ENCODE assay signal across 14 cellular contexts in the genomic region with DNA sequence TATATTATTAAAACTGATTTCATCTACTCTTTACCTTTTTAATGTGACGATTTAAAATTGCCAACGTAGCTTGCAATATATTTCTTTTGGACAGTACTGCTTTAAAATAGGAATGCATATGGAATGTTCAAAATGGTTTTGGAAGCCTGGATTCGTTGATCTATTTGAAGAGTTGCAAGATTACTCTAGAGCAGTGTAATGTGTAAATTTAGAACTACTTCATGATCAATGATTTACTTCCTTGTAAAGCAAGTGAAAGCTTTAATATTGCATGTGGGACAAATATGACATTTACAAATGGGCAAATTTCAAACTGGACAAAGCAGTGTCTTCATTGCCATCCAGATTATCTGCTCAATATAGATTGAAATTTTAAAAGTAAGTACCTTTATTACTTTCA.
"Had no signal": no experiment of that assay in that cellular context is flagged by ENCODE, and none has a peak within 500 bp of the region (broad histone marks: within the 10 kb centered on the region; RNA-seq: fewer than 3 reads in every experiment).

No MANE protein-coding gene starts in this region.

- H3K9me3 ChIP-seq: left ventricle myocardium inferior, thyroid gland, uterus had no signal

- H3K27me3 ChIP-seq: foreskin keratinocyte, thyroid gland, uterus had no signal

- ATAC-seq: foreskin keratinocyte had no signal

- H3K4me3 Mint-ChIP-seq: T-helper 1 cell treated with Interleukin-12 subunit alpha and Interleukin-12 subunit beta and Interleukin-4 antibody, amounts not matched to agents 30 μg/mL and 1 μg/mL, for 36 hours had no signal

- DNase-seq: activated CD4-positive, alpha-beta T cell treated with anti-CD3 and anti-CD28 coated beads, Interleukin-2, amount 50 U/mL, for 4 hours; activated T-cell treated with anti-CD3 and anti-CD28 coated beads, Interleukin-2, amount 50 U/mL, for 48 hours; foreskin keratinocyte; head of caudate nucleus; islet precursor cell; left ventricle myocardium inferior; mesendoderm; retina; stimulated activated CD4-positive, alpha-beta T cell treated with anti-CD3 and anti-CD28 coated beads, Interleukin-4, amount 100 ng/mL, for 1 hour; thyroid gland; uterus had no signal

- H3K27ac Mint-ChIP-seq: T-helper 1 cell treated with Interleukin-12 subunit alpha and Interleukin-12 subunit beta and Interleukin-4 antibody, amounts not matched to agents 30 μg/mL and 1 μg/mL, for 36 hours had no signal

- H3K36me3 ChIP-seq: left ventricle myocardium inferior, thyroid gland, uterus had no signal

- H3K27ac ChIP-seq: foreskin keratinocyte, left ventricle myocardium inferior, thyroid gland, uterus had no signal

- H3K4me1 ChIP-seq: left ventricle myocardium inferior, uterus had no signal

- FAIRE-seq: endothelial cell of umbilical vein, TTC549 had no signal

- H3K4me3 ChIP-seq: left ventricle myocardium inferior, thyroid gland, uterus had no signal
